ENCODE assay signal across 8 cellular contexts in genomic region chr2:232635376-232635775, GRCh38. TPM values are rescaled to one million over a fixed set of nuclear protein-coding genes. Genes with fewer than 3 reads are reported as not detected.
DNase-seq lines count a peak whose midpoint lies in the region; ATAC-seq and TF ChIP-seq lines count a peak whose summit lies in the region.
"Not testable (repeated sequence)": the region's sequence is repeated elsewhere in the genome, so short reads cannot be mapped to it uniquely, and the experiment has no call there.
"Had no signal": no experiment of that assay in that cellular context is flagged by ENCODE, and none has a peak within 500 bp of the region (broad histone marks: within the 10 kb centered on the region; RNA-seq: fewer than 3 reads in every experiment).

No MANE protein-coding gene starts in this region.

- CTCF ChIA-PET in Panc1 (lab: Charles Lee) = not testable (repeated sequence)

- TF ChIP-seq POLR2A in thyroid gland (IDR thresholded peaks at IDR 0.05) = not testable (repeated sequence)

- intact Hi-C loops in Panc1 (cut with micrococcal nuclease; ENCODE audit: unreplicated experiment); psoas muscle (cut with DNase I): not testable (repeated sequence)
- intact Hi-C loops in thyroid gland (cut with DNase I) = loop anchor here (10.0 kb wide), 1 partner anchor 59 kb away; the partner anchor contains the start of gene GIGYF2

- H3K36me3 ChIP-seq in Panc1 (ENCODE audit: control insufficient read depth, insufficient read depth, low read length); adipocyte (ENCODE audit: control insufficient read depth, insufficient read depth, low read length, severe bottlenecking); endodermal cell (ENCODE audit: control insufficient read depth, insufficient read depth, low read length); right atrium auricular region; psoas muscle (ENCODE audit: insufficient read depth in 1 of 2, low read depth in 1 of 2); thyroid gland: not testable (repeated sequence)

- not testable (repeated sequence) for H3K9me3 ChIP-seq in Panc1 (ENCODE audit: control insufficient read depth, insufficient read depth, low read depth, low read length); adipocyte (ENCODE audit: control insufficient read depth, low read length); endodermal cell (ENCODE audit: control insufficient read depth, low read length); right atrium auricular region; psoas muscle; thyroid gland

- peaks cover 87% of the 10 kb centered on the region for H3K27me3 Mint-ChIP-seq in endodermal cell (ENCODE audit: insufficient read depth)
- H3K27me3 Mint-ChIP-seq in naive thymus-derived CD8-positive, alpha-beta T cell = peaks cover 15 to 57% (median 44%) of the 10 kb centered on the region in 5 donors

- H3K4me3 ChIP-seq in Panc1 (ENCODE audit: low read depth in 2 of 2, low read length in 2 of 2) (peak overlapping the region; percentile 23 to 59), adipocyte (ENCODE audit: low read length) (peak overlapping the region; percentile 83), right atrium auricular region (peak overlapping the region; percentile 62 to 67), psoas muscle (peak overlapping the region; percentile 72)
- not testable (repeated sequence) for H3K4me3 ChIP-seq in endodermal cell (ENCODE audit: low read length); thyroid gland (replicated peaks in 1 of 3)

- peak overlapping the region; percentile 53 for H3K9ac ChIP-seq in adipocyte (ENCODE audit: low read length)
- H3K9ac ChIP-seq in endodermal cell (ENCODE audit: extremely low read depth, low read length, poor library complexity, severe bottlenecking) = not testable (repeated sequence)

- ATAC-seq in Panc1; naive thymus-derived CD8-positive, alpha-beta T cell; psoas muscle: not testable (repeated sequence)

- TF ChIP-seq CTCF in Panc1 (IDR thresholded peaks at IDR 0.05); endodermal cell (conservative IDR thresholded peaks at IDR 0.05); right atrium auricular region (IDR thresholded peaks at IDR 0.05); psoas muscle (IDR thresholded peaks at IDR 0.05); thyroid gland (IDR thresholded peaks at IDR 0.05): not testable (repeated sequence)

- peaks cover 17% of the 10 kb centered on the region for H3K4me1 ChIP-seq in Panc1 (ENCODE audit: control insufficient read depth, insufficient read depth, low read length)
- H3K4me1 ChIP-seq in adipocyte (ENCODE audit: control insufficient read depth, insufficient read depth, low read length) = peaks cover 18% of the 10 kb centered on the region
- H3K4me1 ChIP-seq in endodermal cell (ENCODE audit: control insufficient read depth, insufficient read depth, low read length); psoas muscle: not testable (repeated sequence)
- peaks cover 0 to 27% of the 10 kb centered on the region in 2 donors for H3K4me1 ChIP-seq in right atrium auricular region
- H3K4me1 ChIP-seq in thyroid gland = peaks cover 7 to 13% of the 10 kb centered on the region in 2 donors

- in situ Hi-C loops in Panc1 (cut with HindIII; ENCODE audit: low pct_unique_long_range_greater_than_20kb, low sequenced_read_pairs) = not testable (repeated sequence)

- H3K27ac ChIP-seq in Panc1 (ENCODE audit: low read length); endodermal cell (ENCODE audit: low read depth, low read length); psoas muscle: not testable (repeated sequence)
- H3K27ac ChIP-seq in right atrium auricular region (peak overlapping the region; percentile 56 to 79), thyroid gland (peak overlapping the region in 2 of 3 donors; percentile 58 to 61)

- not testable (repeated sequence) for BruUV-seq in Panc1 (replicated peaks; lab: Mats Ljungman, UMichigan)

- not testable (repeated sequence) for H3K27ac Mint-ChIP-seq in endodermal cell
- peak overlapping the region in 3 of 10 donors; percentile 20 to 54 (median 29) for H3K27ac Mint-ChIP-seq in naive thymus-derived CD8-positive, alpha-beta T cell

- H3K9me3 Mint-ChIP-seq in endodermal cell; naive thymus-derived CD8-positive, alpha-beta T cell: not testable (repeated sequence)

- not testable (repeated sequence) for DNase-seq in Panc1 (ENCODE audit: low read depth, low spot score); adipocyte (ENCODE audit: low read depth); endodermal cell; right atrium auricular region (ENCODE audit: low spot score); naive thymus-derived CD8-positive, alpha-beta T cell; psoas muscle; thyroid gland

- H3K27me3 ChIP-seq in Panc1 (ENCODE audit: control insufficient read depth, insufficient read depth, low read length); right atrium auricular region; thyroid gland: not testable (repeated sequence)
- H3K27me3 ChIP-seq in adipocyte (replicated peaks; ENCODE audit: control insufficient read depth, insufficient read depth, low read length) = peaks cover 16% of the 10 kb centered on the region
- peaks cover 78% of the 10 kb centered on the region for H3K27me3 ChIP-seq in endodermal cell (ENCODE audit: control insufficient read depth, insufficient read depth, low read length, poor library complexity, severe bottlenecking)
- peaks cover 0 to 51% (median 20%) of the 10 kb centered on the region in 3 donors for H3K27me3 ChIP-seq in psoas muscle (ENCODE audit: insufficient read depth in 3 of 3, low read length in 2 of 3)

- peak overlapping the region; percentile 50 for H3K4me3 Mint-ChIP-seq in endodermal cell
- peak overlapping the region in 9 of 10 donors; percentile 16 to 73 (median 48) for H3K4me3 Mint-ChIP-seq in naive thymus-derived CD8-positive, alpha-beta T cell

- WGBS in endodermal cell (ENCODE audit: insufficient coverage in 1 of 2, insufficient read length in 1 of 2), 2 experiments = 93 to 96% methylated on average over 3 to 10 of the region's 10 CpGs
- WGBS in psoas muscle, 3 donors = 94 to 97% (median 95%) methylated on average over 10 of the region's 10 CpGs
- WGBS in thyroid gland, 2 donors = 95 to 97% methylated on average over 10 of the region's 10 CpGs

- H3K4me1 Mint-ChIP-seq in endodermal cell = not testable (repeated sequence)
- H3K4me1 Mint-ChIP-seq in naive thymus-derived CD8-positive, alpha-beta T cell = peaks cover 5 to 13% (median 8%) of the 10 kb centered on the region in 4 donors

- POLR2A ChIA-PET in Panc1 (lab: Charles Lee) = interaction anchor here (0.7 kb wide), 1 partner anchor 20 kb away, joined by 3 read pairs; no protein-coding TSS in a partner anchor
- POLR2A ChIA-PET in naive thymus-derived CD8-positive, alpha-beta T cell (lab: Charles Lee) = interaction anchor here (1.0 kb wide), 1 partner anchor 44 kb away, joined by 4 read pairs; no protein-coding TSS in a partner anchor

- not testable (repeated sequence) for H3K36me3 Mint-ChIP-seq in endodermal cell (ENCODE audit: low read depth); naive thymus-derived CD8-positive, alpha-beta T cell

RNA-seq across cellular contexts. Expression of gene EFHD1, which starts 2.0 kb away (rescaled TPM):
- total RNA-seq in Panc1 (2021; ENCODE audit: unreplicated experiment) = 73.5 TPM
- polyA plus RNA-seq in Panc1 (2012; ENCODE audit: insufficient read length) = 66.4 TPM
- total RNA-seq in endodermal cell = 10 to 100 TPM in 1 of 2 donors, 1 to 10 TPM in 1; 6.8 to 12.5 TPM
- polyA plus RNA-seq in endodermal cell (2013, experiment 1 of 2) = 28.4 TPM
- polyA plus RNA-seq in endodermal cell (2013, experiment 2 of 2) = 25.9 TPM
- 10 to 100 TPM; 11.4 to 11.5 TPM for total RNA-seq in right atrium auricular region
- 1 to 10 TPM; 4.3 to 5.1 TPM for total RNA-seq in naive thymus-derived CD8-positive, alpha-beta T cell
- 1 to 10 TPM; 2.5 to 6.9 (median 2.9) TPM for polyA plus RNA-seq in naive thymus-derived CD8-positive, alpha-beta T cell
- total RNA-seq in psoas muscle = 10 to 100 TPM in 2 of 4 donors, 1 to 10 TPM in 2; 6.9 to 20.7 (median 9.8) TPM
- polyA plus RNA-seq in psoas muscle = 10 to 100 TPM in 2 of 3 donors, 1 to 10 TPM in 1; 6.6 to 17.7 (median 10.7) TPM
- 10 to 100 TPM in 3 of 4 donors, 1 to 10 TPM in 1; 6.9 to 17.5 (median 14.8) TPM for total RNA-seq in thyroid gland
- total RNA-seq: GM23248 had no signal
- polyA plus RNA-seq: GM23248 had no signal
